Comparison of ENCODE assay signal across 16 cellular contexts in the genomic region with DNA sequence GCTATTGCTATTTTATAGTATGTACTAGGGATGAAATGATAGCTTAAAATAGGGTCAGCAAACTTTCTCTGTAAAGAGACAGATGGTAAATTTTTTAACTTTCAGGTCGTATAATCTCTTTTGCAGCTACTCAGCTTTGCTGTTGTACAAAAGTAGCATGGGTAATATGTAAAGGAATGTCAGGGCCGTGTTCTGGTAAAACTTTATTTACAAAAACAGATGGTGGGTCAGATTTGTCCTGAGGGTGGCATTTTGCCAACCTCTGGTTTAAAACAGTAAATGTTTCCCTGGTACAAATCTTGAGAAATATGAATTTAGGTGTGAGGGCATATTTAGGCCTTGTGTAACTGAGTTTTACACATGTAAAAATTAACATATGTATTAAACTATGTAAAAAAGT. TPM values are rescaled to one million over a fixed set of nuclear protein-coding genes. Genes with fewer than 3 reads are reported as not detected.
DNase-seq lines count a peak whose midpoint lies in the region; ATAC-seq, FAIRE-seq and TF ChIP-seq lines count a peak whose summit lies in the region.
"Had no signal": no experiment of that assay in that cellular context is flagged by ENCODE, and none has a peak within 500 bp of the region (broad histone marks: within the 10 kb centered on the region; RNA-seq: fewer than 3 reads in every experiment).

No MANE protein-coding gene starts in this region.

- WGBS in tibial nerve, 2 donors, result 72 to 80% methylated on average over 2 of the region's 2 CpGs

- no peaks in the 10 kb centered on the region for H3K4me1 ChIP-seq in tibial nerve
- H3K4me1 ChIP-seq: BLaER1 treated with 17β-estradiol and CSF1 and Interleukin-3, amounts not matched to agents 10 nM and 100 nM had no signal

- H3K36me3 ChIP-seq in tibial nerve, result peaks cover 0 to 70% (median 4%) of the 10 kb centered on the region in 3 donors

- no peaks in the 10 kb centered on the region for H3K9me3 ChIP-seq in tibial nerve
- H3K9me3 ChIP-seq: BLaER1 treated with 17β-estradiol and CSF1 and Interleukin-3, amounts not matched to agents 10 nM and 100 nM had no signal

- no peak for TF ChIP-seq EP300 in tibial nerve (IDR thresholded peaks at IDR 0.05)

- H3K27me3 ChIP-seq in tibial nerve, result no peaks in the 10 kb centered on the region
- H3K27me3 ChIP-seq: BLaER1 treated with 17β-estradiol and CSF1 and Interleukin-3, amounts not matched to agents 10 nM and 100 nM had no signal

- DNase-seq in EH (ENCODE audit: low read depth) (peak; percentile 37), GM12892 (ENCODE audit: insufficient read length) (no peak), amniotic epithelial cell (ENCODE audit: low read depth) (peak; percentile 18), iris pigment epithelial cell (ENCODE audit: low read depth) (peak; percentile 55), tibial nerve (ENCODE audit: low spot score in 2 of 2) (no peak), NCI-H1092 treated with DMSO at 0.1 percent for 48 hours (lab: John Stamatoyannopoulos, UW) (no peak)
- DNase-seq: Calu3; CD8-positive, alpha-beta T cell; DMS79 treated with DMSO at 0.1 percent for 48 hours; GM23248; HFFc6 had no signal

- no peak for ATAC-seq in HG02970 (IDR thresholded peaks at IDR 0.05; ENCODE audit: low FRiP score, unreplicated experiment)
- ATAC-seq: CD8-positive, alpha-beta T cell; HCT116 had no signal

- peak; percentile 17 for FAIRE-seq in GM12892 (lab: Jason Lieb, UNC)
- FAIRE-seq: GM12891, GM18507 had no signal

- no peak overlapping the region for H3K4me3 ChIP-seq in tibial nerve
- H3K4me3 ChIP-seq: BLaER1 treated with 17β-estradiol and CSF1 and Interleukin-3, amounts not matched to agents 10 nM and 100 nM; GM23248 had no signal

- TF ChIP-seq POLR2A in GM12892 (IDR thresholded peaks at IDR 0.05; ENCODE audit: low read depth, low read length), result no peak
- TF ChIP-seq POLR2A in tibial nerve (IDR thresholded peaks at IDR 0.05), result no peak

- no peak for TF ChIP-seq CTCF in tibial nerve (IDR thresholded peaks at IDR 0.05)

- H3K27ac ChIP-seq in tibial nerve, result no peak overlapping the region
- H3K27ac ChIP-seq: BLaER1 treated with 17β-estradiol and CSF1 and Interleukin-3, amounts not matched to agents 10 nM and 100 nM; GM23248 had no signal

RNA-seq across cellular contexts. Expression of a gene that starts 18.6 kb away (rescaled TPM):
- 70.0 TPM for polyA plus RNA-seq in GM12892 (2012; ENCODE audit: missing spikeins)
- total RNA-seq in tibial nerve, result 10 to 100 TPM; 26.7 to 54.6 (median 42.3) TPM

Comparison
In these comparisons a context has a peak if more than half of its experiments do, and no peak if none do; other contexts are left out.
1. DNase-seq: peak in EH (single experiment), amniotic epithelial cell (single experiment) and iris pigment epithelial cell (single experiment); none in GM12892 (single experiment), tibial nerve (0 of 2) and NCI-H1092 treated with DMSO at 0.1 percent for 48 hours (single experiment).